28 cellular contexts compared by ENCODE assay signal in the genomic region with DNA sequence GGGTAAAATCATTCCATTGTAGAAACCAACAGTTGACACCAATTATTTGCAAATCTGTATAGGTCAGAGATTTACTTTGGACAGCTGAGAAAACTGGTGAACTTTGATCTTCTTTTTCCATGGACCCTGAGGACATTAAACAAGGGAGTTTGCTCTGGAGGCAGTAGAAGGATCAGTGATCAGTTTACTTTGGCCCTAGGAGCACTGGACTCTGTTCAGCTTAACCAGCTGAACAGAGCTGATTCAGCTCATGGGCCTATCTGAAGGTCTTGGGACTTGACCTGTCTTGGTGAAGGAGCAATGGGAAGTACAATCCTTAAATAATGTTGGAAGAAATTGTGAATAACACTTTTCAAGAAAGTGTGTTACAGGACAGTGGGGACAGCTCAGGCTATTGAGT.
"Had no signal": no experiment of that assay in that cellular context is flagged by ENCODE, and none has a peak within 500 bp of the region (broad histone marks: within the 10 kb centered on the region; RNA-seq: fewer than 3 reads in every experiment).

No MANE protein-coding gene starts in this region.

- H3K27me3 ChIP-seq: esophagus muscularis mucosa, gastrocnemius medialis had no signal

- H3K9me3 ChIP-seq: esophagus muscularis mucosa, gastrocnemius medialis had no signal

- H3K27ac ChIP-seq: esophagus muscularis mucosa, foreskin keratinocyte, gastrocnemius medialis, WERI-Rb-1 had no signal

- H3K36me3 ChIP-seq: esophagus muscularis mucosa, gastrocnemius medialis, WERI-Rb-1 had no signal

- DNase-seq: activated B cell treated with CpG ODN at 0.5 μM for 24 hours; activated CD4-positive, alpha-beta memory T cell treated with anti-CD3 and anti-CD28 coated beads, Interleukin-2, amount 10 ng/mL, durations not matched to agents 7 days and 5 days; activated CD4-positive, alpha-beta T cell treated with anti-CD3 and anti-CD28 coated beads for 48 hours; activated CD8-positive, alpha-beta memory T cell treated with anti-CD3 and anti-CD28 coated beads, Interleukin-2, amount 50 U/mL, for 48 hours; activated gamma-delta T cell; activated naive CD4-positive, alpha-beta T cell treated with anti-CD3 and anti-CD28 coated beads, Interleukin-2, amount 50 U/mL, for 16 hours; activated naive CD4-positive, alpha-beta T cell treated with Interleukin-2 at 50 U/mL for 16 hours; activated T-cell treated with anti-CD3 and anti-CD28 coated beads for 4 hours; activated T-cell treated with anti-CD3 and anti-CD28 coated beads, Interleukin-2, amount 50 U/mL, for 24 hours; activated T-cell treated with anti-CD3 and anti-CD28 coated beads, Interleukin-2, amount 50 U/mL, for 72 hours; amniotic stem cell; anterior cingulate cortex; caudate nucleus; cortex of kidney; dermis blood vessel endothelial cell; effector CD4-positive, alpha-beta T cell; effector memory CD8-positive, alpha-beta T cell; erythroblast; foreskin keratinocyte; gastrocnemius medialis; glutamatergic neuron; T1000; WERI-Rb-1 had no signal

- H3K4me3 Mint-ChIP-seq: activated B cell treated with CpG ODN at 0.5 μM for 24 hours; activated CD4-positive, alpha-beta memory T cell treated with anti-CD3 and anti-CD28 coated beads, Interleukin-2, amount 10 ng/mL, durations not matched to agents 7 days and 5 days; activated naive CD8-positive, alpha-beta T cell; activated T-cell treated with anti-CD3 and anti-CD28 coated beads, Interleukin-2, amount 50 U/mL, for 24 hours; activated T-cell treated with anti-CD3 and anti-CD28 coated beads, Interleukin-2, amount 50 U/mL, for 72 hours; effector memory CD8-positive, alpha-beta T cell; T-helper 1 cell treated with Interleukin-12 subunit alpha and Interleukin-12 subunit beta and Interleukin-4 antibody, amounts not matched to agents 30 μg/mL and 1 μg/mL, for 36 hours; T-helper 2 cell treated with Interferon-gamma antibody and Interleukin-4, amounts not matched to agents 5 μg/mL and 100 μg/mL, for 36 hours had no signal

- H3K4me3 ChIP-seq: esophagus muscularis mucosa, gastrocnemius medialis had no signal

- H3K4me1 ChIP-seq: esophagus muscularis mucosa, foreskin keratinocyte, gastrocnemius medialis had no signal

- ATAC-seq: activated CD4-positive, CD25-positive, alpha-beta regulatory T cell treated with anti-CD3 and anti-CD28 coated beads, Interleukin-2, amount 50 U/mL, for 24 hours; activated T-cell treated with anti-CD3 and anti-CD28 coated beads, Interleukin-2, amount 50 U/mL, for 72 hours; effector memory CD8-positive, alpha-beta T cell; foreskin keratinocyte; gastrocnemius medialis had no signal

- H3K27ac Mint-ChIP-seq: activated B cell treated with CpG ODN at 0.5 μM for 24 hours; activated CD4-positive, alpha-beta memory T cell treated with anti-CD3 and anti-CD28 coated beads, Interleukin-2, amount 10 ng/mL, durations not matched to agents 7 days and 5 days; activated naive CD8-positive, alpha-beta T cell; activated T-cell treated with anti-CD3 and anti-CD28 coated beads, Interleukin-2, amount 50 U/mL, for 24 hours; activated T-cell treated with anti-CD3 and anti-CD28 coated beads, Interleukin-2, amount 50 U/mL, for 72 hours; effector memory CD8-positive, alpha-beta T cell; T-helper 1 cell treated with Interleukin-12 subunit alpha and Interleukin-12 subunit beta and Interleukin-4 antibody, amounts not matched to agents 30 μg/mL and 1 μg/mL, for 36 hours; T-helper 2 cell treated with Interferon-gamma antibody and Interleukin-4, amounts not matched to agents 5 μg/mL and 100 μg/mL, for 36 hours had no signal

- H3K4me1 Mint-ChIP-seq: activated B cell treated with CpG ODN at 0.5 μM for 24 hours; activated CD4-positive, alpha-beta memory T cell treated with anti-CD3 and anti-CD28 coated beads, Interleukin-2, amount 10 ng/mL, durations not matched to agents 7 days and 5 days had no signal
